In the genomic region with DNA sequence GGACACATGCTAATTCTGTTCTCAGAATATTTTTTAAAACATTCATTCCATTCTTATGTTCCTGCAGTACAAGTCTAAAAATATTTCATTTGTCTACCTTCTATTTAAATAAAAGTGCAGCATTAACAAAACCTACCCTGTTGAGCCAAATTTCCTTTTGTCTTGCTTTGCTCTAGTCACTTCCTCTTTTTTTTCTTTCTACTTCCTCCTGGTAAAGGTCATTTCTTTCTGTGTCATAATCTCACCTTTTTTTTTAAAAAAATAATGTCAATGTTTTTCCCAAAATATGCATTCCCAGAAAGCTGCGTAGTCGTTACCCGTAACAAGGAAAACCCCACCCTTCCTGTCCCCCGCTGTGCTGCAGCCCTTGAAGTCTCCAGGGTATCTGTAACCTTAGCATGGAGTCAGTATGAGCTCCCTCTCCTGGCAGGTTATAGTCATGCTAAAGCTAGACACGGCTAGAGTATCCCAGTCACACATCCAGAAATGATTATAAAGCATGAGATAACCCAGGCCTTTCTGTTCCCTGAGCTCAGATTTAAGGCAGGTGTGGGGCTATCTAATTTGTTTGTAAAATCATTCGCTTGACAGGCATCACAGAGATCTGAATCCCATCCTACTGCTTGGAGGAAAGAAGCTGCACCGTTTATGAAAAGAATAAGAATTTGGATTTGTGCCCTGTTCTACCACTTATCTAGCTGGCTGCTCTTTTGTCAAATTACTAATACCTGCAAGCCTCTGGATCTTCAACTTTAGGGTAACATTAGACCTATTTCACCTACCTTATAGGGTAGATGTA, we compare ENCODE assay signal across 8 cellular contexts. TPM values are rescaled to one million over a fixed set of nuclear protein-coding genes. Genes with fewer than 3 reads are reported as not detected.
DNase-seq lines count a peak whose midpoint lies in the region; ATAC-seq and TF ChIP-seq lines count a peak whose summit lies in the region.

No MANE protein-coding gene starts in this region.

- in situ Hi-C loops in gastrocnemius medialis (cut with MboI; ENCODE audit: low sequenced_read_pairs in 4 of 4): loop anchor here in 3 of 4 donors (5.0 to 10.0 kb wide), 3 partner anchors 149 to 161 kb away; no protein-coding TSS in a partner anchor

- H3K27me3 ChIP-seq in gastrocnemius medialis: no peaks in the 10 kb centered on the region

- peak; percentile 95 for ATAC-seq in HG02884 (IDR thresholded peaks at IDR 0.05; ENCODE audit: unreplicated experiment)
- peak; percentile 99 to 100 (median 99) for ATAC-seq in T-cell (replicated peaks in 1 of 4)
- ATAC-seq in gastrocnemius medialis: peak; percentile 99 to 100

- H3K4me1 ChIP-seq in gastrocnemius medialis: peaks cover 8 to 12% of the 10 kb centered on the region in 2 donors

- POLR2A ChIA-PET in T-cell (lab: Charles Lee): interaction anchor here (0.6 to 1.3 kb wide), 2 partner anchors 11 to 125 kb away, joined by 3 to 4 read pairs; a partner anchor contains a TSS

- peak overlapping the region; percentile 43 to 56 (median 52) for H3K27ac ChIP-seq in gastrocnemius medialis

- H3K27ac Mint-ChIP-seq in T-cell: peak overlapping the region; percentile 82 to 87

- H3K36me3 ChIP-seq in gastrocnemius medialis: no peaks in the 10 kb centered on the region

- no peak for TF ChIP-seq POLR2A in gastrocnemius medialis (IDR thresholded peaks at IDR 0.05)

- H3K27me3 Mint-ChIP-seq in T-cell: no peaks in the 10 kb centered on the region

- peaks cover 13 to 16% (median 16%) of the 10 kb centered on the region in 3 donors for H3K4me1 Mint-ChIP-seq in T-cell

- DNase-seq in NK-92 treated with Interleukin-12 subunit alpha and Interleukin-12 subunit beta, amount 100 ng/mL, for 24 hours (lab: John Stamatoyannopoulos, UW): peak; percentile 27
- DNase-seq in NK-92 (lab: John Stamatoyannopoulos, UW; ENCODE audit: unreplicated experiment) (no peak), NCI-H1417 treated with DMSO at 0.1 percent for 48 hours (lab: John Stamatoyannopoulos, UW) (peak; percentile 83), T-cell (peak in 33 of 34 experiments; percentile 19 to 71 (median 46)), astrocyte of the hippocampus (ENCODE audit: low read depth, low spot score) (peak; percentile 83), iPS DF 19.7 (ENCODE audit: low read depth, low spot score) (peak; percentile 54), gastrocnemius medialis (peak; percentile 50 to 57)

- peak overlapping the region; percentile 73 to 80 (median 79) for H3K4me3 Mint-ChIP-seq in T-cell

- peak; percentile 69 to 82 (median 79) for TF ChIP-seq CTCF in gastrocnemius medialis (IDR thresholded peaks at IDR 0.05 in 4 of 5, conservative IDR thresholded peaks at IDR 0.05 in 1 of 5)

- peak overlapping the region; percentile 22 to 33 (median 33) for H3K4me3 ChIP-seq in gastrocnemius medialis

- intact Hi-C loops in gastrocnemius medialis (cut with DNase I; ENCODE audit: low total_unique reads): loop anchor here (1.0 to 2.0 kb wide), 4 partner anchors 19 to 252 kb away; no protein-coding TSS in a partner anchor

- no peaks in the 10 kb centered on the region for H3K9me3 Mint-ChIP-seq in T-cell

- CTCF ChIA-PET in T-cell (lab: Charles Lee): interaction anchor here (0.6 to 2.7 kb wide), 48 partner anchors 9 to 755 kb away, joined by 3 to 117 read pairs (median 4); a partner anchor contains a TSS

- H3K9me3 ChIP-seq in gastrocnemius medialis: no peaks in the 10 kb centered on the region

- no peaks in the 10 kb centered on the region for H3K36me3 Mint-ChIP-seq in T-cell

RNA-seq across cellular contexts. Expression of a gene that starts 51.1 kb away (rescaled TPM):
- total RNA-seq in T-cell (10 to 100 TPM; 31.6 to 37.6 (median 35.7) TPM), gastrocnemius medialis (10 to 100 TPM in 1 of 4 donors, 1 to 10 TPM in 3; 5.2 to 12.1 (median 8.5) TPM)
